ENCODE assay signal across 1 cellular context in the genomic region with DNA sequence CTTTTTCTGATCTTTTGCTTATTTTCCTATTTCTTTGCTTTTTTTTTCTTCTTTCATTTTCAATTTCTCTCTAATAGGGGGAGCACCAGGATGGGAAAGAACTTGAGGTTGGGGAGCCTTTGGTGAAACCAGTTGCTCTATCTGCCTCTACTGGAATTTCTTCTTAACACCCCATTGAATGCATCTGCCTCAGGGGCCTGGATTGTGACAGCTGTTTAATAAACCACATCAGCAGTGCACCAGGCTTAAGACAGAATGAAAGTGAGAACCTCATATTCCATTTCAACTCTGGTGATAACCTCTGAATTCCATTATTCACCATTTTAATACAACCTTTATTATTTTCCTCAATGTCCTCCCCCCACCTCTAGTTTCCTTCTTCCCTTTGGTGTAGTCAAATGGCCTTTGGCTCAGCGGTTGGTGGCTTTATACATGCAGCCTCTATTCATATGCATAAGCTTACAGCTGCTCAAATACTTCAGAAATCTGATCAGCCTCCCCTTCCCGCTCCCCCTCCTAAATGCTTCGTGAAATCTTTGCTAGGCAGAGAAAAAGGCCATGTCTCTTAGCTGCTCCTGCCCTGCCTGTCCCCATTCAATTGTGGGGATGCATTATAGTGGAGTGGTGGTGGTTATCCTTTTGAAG.
TF ChIP-seq lines count a peak whose summit lies in the region.

No MANE protein-coding gene starts in this region.

TF ChIP-seq in WTC11, 78 proteins besides CTCF, POLR2A, EP300 and RAD21 (continued from another document):
- TF ChIP-seq, protein P1, sequence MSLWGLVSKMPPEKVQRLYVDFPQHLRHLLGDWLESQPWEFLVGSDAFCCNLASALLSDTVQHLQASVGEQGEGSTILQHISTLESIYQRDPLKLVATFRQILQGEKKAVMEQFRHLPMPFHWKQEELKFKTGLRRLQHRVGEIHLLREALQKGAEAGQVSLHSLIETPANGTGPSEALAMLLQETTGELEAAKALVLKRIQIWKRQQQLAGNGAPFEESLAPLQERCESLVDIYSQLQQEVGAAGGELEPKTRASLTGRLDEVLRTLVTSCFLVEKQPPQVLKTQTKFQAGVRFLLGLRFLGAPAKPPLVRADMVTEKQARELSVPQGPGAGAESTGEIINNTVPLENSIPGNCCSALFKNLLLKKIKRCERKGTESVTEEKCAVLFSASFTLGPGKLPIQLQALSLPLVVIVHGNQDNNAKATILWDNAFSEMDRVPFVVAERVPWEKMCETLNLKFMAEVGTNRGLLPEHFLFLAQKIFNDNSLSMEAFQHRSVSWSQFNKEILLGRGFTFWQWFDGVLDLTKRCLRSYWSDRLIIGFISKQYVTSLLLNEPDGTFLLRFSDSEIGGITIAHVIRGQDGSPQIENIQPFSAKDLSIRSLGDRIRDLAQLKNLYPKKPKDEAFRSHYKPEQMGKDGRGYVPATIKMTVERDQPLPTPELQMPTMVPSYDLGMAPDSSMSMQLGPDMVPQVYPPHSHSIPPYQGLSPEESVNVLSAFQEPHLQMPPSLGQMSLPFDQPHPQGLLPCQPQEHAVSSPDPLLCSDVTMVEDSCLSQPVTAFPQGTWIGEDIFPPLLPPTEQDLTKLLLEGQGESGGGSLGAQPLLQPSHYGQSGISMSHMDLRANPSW (CRISPR knock-in tag; conservative IDR thresholded peaks at IDR 0.05; ENCODE audit: low read depth): no peak
- TF ChIP-seq ZNF416 (CRISPR knock-in tag; IDR thresholded peaks at IDR 0.05) (no peak), MLX (CRISPR knock-in tag; IDR thresholded peaks at IDR 0.05) (no peak), ZNF263 (CRISPR knock-in tag; IDR thresholded peaks at IDR 0.05; ENCODE audit: low read depth) (no peak), CBFB (CRISPR knock-in tag; IDR thresholded peaks at IDR 0.05; ENCODE audit: low read depth) (no peak), OVOL2 (CRISPR knock-in tag; IDR thresholded peaks at IDR 0.05; ENCODE audit: borderline replicate concordance) (no peak), FOXK1 (CRISPR knock-in tag; IDR thresholded peaks at IDR 0.05) (no peak), RELA (CRISPR knock-in tag; IDR thresholded peaks at IDR 0.05; ENCODE audit: borderline replicate concordance) (no peak), GTF2I (CRISPR knock-in tag; conservative IDR thresholded peaks at IDR 0.05) (no peak), TEAD4 (CRISPR knock-in tag; IDR thresholded peaks at IDR 0.05) (no peak), ZNF423 (CRISPR knock-in tag; IDR thresholded peaks at IDR 0.05) (no peak), ZNF317 (CRISPR knock-in tag; IDR thresholded peaks at IDR 0.05; ENCODE audit: borderline replicate concordance, low read depth) (no peak), TEAD1 (CRISPR knock-in tag; IDR thresholded peaks at IDR 0.05) (0 out of 2 replicates have a peak, but pooled peaks have one; percentile 30), SP1 (CRISPR knock-in tag; conservative IDR thresholded peaks at IDR 0.05) (no peak), TCF7 (CRISPR knock-in tag; IDR thresholded peaks at IDR 0.05; ENCODE audit: low read depth) (no peak), ZNF396 (CRISPR knock-in tag; IDR thresholded peaks at IDR 0.05; ENCODE audit: borderline replicate concordance) (no peak)
- TF ChIP-seq, protein P2, sequence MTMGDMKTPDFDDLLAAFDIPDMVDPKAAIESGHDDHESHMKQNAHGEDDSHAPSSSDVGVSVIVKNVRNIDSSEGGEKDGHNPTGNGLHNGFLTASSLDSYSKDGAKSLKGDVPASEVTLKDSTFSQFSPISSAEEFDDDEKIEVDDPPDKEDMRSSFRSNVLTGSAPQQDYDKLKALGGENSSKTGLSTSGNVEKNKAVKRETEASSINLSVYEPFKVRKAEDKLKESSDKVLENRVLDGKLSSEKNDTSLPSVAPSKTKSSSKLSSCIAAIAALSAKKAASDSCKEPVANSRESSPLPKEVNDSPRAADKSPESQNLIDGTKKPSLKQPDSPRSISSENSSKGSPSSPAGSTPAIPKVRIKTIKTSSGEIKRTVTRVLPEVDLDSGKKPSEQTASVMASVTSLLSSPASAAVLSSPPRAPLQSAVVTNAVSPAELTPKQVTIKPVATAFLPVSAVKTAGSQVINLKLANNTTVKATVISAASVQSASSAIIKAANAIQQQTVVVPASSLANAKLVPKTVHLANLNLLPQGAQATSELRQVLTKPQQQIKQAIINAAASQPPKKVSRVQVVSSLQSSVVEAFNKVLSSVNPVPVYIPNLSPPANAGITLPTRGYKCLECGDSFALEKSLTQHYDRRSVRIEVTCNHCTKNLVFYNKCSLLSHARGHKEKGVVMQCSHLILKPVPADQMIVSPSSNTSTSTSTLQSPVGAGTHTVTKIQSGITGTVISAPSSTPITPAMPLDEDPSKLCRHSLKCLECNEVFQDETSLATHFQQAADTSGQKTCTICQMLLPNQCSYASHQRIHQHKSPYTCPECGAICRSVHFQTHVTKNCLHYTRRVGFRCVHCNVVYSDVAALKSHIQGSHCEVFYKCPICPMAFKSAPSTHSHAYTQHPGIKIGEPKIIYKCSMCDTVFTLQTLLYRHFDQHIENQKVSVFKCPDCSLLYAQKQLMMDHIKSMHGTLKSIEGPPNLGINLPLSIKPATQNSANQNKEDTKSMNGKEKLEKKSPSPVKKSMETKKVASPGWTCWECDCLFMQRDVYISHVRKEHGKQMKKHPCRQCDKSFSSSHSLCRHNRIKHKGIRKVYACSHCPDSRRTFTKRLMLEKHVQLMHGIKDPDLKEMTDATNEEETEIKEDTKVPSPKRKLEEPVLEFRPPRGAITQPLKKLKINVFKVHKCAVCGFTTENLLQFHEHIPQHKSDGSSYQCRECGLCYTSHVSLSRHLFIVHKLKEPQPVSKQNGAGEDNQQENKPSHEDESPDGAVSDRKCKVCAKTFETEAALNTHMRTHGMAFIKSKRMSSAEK (CRISPR knock-in tag; IDR thresholded peaks at IDR 0.05; ENCODE audit: borderline replicate concordance): no peak
- TF ChIP-seq, protein P3, sequence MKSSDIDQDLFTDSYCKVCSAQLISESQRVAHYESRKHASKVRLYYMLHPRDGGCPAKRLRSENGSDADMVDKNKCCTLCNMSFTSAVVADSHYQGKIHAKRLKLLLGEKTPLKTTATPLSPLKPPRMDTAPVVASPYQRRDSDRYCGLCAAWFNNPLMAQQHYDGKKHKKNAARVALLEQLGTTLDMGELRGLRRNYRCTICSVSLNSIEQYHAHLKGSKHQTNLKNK (CRISPR knock-in tag; IDR thresholded peaks at IDR 0.05): no peak
